1 cellular context compared by ENCODE assay signal in the genomic region with DNA sequence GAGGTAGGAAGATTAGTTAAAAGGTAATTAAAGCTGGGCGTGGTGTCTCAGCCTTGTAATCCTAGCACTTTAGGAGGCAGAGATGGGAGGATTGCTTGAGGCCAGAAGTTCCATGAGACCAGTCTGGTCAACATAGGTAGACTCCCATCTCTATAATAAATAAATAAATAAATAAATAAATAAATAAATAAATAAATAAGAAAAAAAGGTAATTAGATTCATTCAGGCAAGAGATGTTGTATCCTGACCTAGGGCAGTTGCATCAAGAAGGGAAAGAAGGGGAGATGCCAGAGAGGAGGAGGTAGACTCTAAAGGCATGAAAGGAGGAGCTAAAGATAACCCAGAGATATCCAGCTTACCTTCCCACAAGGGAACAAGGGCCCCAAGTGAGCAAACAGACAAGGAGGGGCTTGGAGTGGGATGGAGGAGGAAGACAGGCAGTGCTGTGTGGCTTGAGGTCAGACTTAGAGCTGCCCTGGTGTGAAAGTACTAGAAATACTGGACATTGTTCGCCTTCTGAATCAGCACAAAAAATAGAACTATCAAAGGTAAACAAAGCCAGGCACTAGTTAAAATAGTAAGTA.
TF ChIP-seq lines count a peak whose summit lies in the region.

No MANE protein-coding gene starts in this region.

TF ChIP-seq in HEK293, 187 proteins besides CTCF, POLR2A, EP300 and RAD21 (continued from another document):
- TF ChIP-seq ZNF585B (tag by site-specific recombination; IDR thresholded peaks at IDR 0.05) (no peak), ZNF423 (tag by site-specific recombination; IDR thresholded peaks at IDR 0.05) (no peak), FEZF1 (tag by site-specific recombination; IDR thresholded peaks at IDR 0.05) (no peak), HOXA7 (CRISPR knock-in tag; IDR thresholded peaks at IDR 0.05; ENCODE audit: borderline replicate concordance) (no peak), ZNF629 (tag by site-specific recombination; IDR thresholded peaks at IDR 0.05) (peak; percentile 68), EGR2 (tag by site-specific recombination; IDR thresholded peaks at IDR 0.05; ENCODE audit: low read depth) (no peak), ZBTB7A (tag by site-specific recombination; IDR thresholded peaks at IDR 0.05; ENCODE audit: low read depth) (no peak), ZNF792 (tag by site-specific recombination; IDR thresholded peaks at IDR 0.05) (no peak), ZBTB17 (tag by site-specific recombination; IDR thresholded peaks at IDR 0.05) (no peak), ZBTB20 (tag by site-specific recombination; IDR thresholded peaks at IDR 0.05) (no peak)
- TF ChIP-seq, protein P1, sequence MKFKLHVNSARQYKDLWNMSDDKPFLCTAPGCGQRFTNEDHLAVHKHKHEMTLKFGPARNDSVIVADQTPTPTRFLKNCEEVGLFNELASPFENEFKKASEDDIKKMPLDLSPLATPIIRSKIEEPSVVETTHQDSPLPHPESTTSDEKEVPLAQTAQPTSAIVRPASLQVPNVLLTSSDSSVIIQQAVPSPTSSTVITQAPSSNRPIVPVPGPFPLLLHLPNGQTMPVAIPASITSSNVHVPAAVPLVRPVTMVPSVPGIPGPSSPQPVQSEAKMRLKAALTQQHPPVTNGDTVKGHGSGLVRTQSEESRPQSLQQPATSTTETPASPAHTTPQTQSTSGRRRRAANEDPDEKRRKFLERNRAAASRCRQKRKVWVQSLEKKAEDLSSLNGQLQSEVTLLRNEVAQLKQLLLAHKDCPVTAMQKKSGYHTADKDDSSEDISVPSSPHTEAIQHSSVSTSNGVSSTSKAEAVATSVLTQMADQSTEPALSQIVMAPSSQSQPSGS (tag by site-specific recombination; IDR thresholded peaks at IDR 0.05; ENCODE audit: low read depth), result no peak
- TF ChIP-seq, protein P2, sequence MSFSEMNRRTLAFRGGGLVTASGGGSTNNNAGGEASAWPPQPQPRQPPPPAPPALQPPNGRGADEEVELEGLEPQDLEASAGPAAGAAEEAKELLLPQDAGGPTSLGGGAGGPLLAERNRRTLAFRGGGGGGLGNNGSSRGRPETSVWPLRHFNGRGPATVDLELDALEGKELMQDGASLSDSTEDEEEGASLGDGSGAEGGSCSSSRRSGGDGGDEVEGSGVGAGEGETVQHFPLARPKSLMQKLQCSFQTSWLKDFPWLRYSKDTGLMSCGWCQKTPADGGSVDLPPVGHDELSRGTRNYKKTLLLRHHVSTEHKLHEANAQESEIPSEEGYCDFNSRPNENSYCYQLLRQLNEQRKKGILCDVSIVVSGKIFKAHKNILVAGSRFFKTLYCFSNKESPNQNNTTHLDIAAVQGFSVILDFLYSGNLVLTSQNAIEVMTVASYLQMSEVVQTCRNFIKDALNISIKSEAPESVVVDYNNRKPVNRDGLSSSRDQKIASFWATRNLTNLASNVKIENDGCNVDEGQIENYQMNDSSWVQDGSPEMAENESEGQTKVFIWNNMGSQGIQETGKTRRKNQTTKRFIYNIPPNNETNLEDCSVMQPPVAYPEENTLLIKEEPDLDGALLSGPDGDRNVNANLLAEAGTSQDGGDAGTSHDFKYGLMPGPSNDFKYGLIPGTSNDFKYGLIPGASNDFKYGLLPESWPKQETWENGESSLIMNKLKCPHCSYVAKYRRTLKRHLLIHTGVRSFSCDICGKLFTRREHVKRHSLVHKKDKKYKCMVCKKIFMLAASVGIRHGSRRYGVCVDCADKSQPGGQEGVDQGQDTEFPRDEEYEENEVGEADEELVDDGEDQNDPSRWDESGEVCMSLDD (tag by site-specific recombination; IDR thresholded peaks at IDR 0.05), result no peak
- TF ChIP-seq, protein P3, sequence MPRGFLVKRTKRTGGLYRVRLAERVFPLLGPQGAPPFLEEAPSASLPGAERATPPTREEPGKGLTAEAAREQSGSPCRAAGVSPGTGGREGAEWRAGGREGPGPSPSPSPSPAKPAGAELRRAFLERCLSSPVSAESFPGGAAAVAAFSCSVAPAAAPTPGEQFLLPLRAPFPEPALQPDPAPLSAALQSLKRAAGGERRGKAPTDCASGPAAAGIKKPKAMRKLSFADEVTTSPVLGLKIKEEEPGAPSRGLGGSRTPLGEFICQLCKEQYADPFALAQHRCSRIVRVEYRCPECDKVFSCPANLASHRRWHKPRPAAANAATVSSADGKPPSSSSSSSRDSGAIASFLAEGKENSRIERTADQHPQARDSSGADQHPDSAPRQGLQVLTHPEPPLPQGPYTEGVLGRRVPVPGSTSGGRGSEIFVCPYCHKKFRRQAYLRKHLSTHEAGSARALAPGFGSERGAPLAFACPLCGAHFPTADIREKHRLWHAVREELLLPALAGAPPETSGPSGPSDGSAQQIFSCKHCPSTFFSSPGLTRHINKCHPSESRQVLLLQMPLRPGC (tag by site-specific recombination; IDR thresholded peaks at IDR 0.05), result no peak
